ENCODE assay signal across 11 cellular contexts in genomic region chr17:2551493-2551892, GRCh38.
"Had no signal": no experiment of that assay in that cellular context is flagged by ENCODE, and none has a peak within 500 bp of the region (broad histone marks: within the 10 kb centered on the region; RNA-seq: fewer than 3 reads in every experiment).

No MANE protein-coding gene starts in this region.

- H3K9me3 ChIP-seq: ascending aorta had no signal

- ATAC-seq: activated T-cell treated with anti-CD3 and anti-CD28 coated beads, Interleukin-2, amount 50 U/mL, for 72 hours; left colon had no signal

- H3K27ac ChIP-seq: ascending aorta, dorsolateral prefrontal cortex had no signal

- H3K4me3 ChIP-seq: ascending aorta, dorsolateral prefrontal cortex had no signal

- DNase-seq: activated CD4-positive, alpha-beta memory T cell treated with anti-CD3 and anti-CD28 coated beads for 36 hours; activated T-cell treated with anti-CD3 and anti-CD28 coated beads, Interleukin-2, amount 50 U/mL, for 72 hours; dorsolateral prefrontal cortex; foreskin melanocyte; head of caudate nucleus; left colon; small intestine had no signal

- H3K36me3 ChIP-seq: ascending aorta had no signal

- H3K4me1 ChIP-seq: ascending aorta had no signal

- H3K27me3 ChIP-seq: ascending aorta had no signal

- FAIRE-seq: bronchial epithelial cell, endothelial cell of umbilical vein, small intestine, urothelium cell line had no signal
